In genomic region chr17:66548158-66548557, GRCh38 we compare ENCODE assay signal across 9 cellular contexts.
DNase-seq lines count a peak whose midpoint lies in the region; ATAC-seq and TF ChIP-seq lines count a peak whose summit lies in the region.
"Had no signal": no experiment of that assay in that cellular context is flagged by ENCODE, and none has a peak within 500 bp of the region (broad histone marks: within the 10 kb centered on the region; RNA-seq: fewer than 3 reads in every experiment).

No MANE protein-coding gene starts in this region.

- TF ChIP-seq CTCF in body of pancreas (IDR thresholded peaks at IDR 0.05) = no peak

- H3K36me3 ChIP-seq in body of pancreas (replicated peaks in 1 of 2; ENCODE audit: insufficient read depth in 1 of 2, low read depth in 2 of 2) = no peaks in the 10 kb centered on the region

- intact Hi-C loops in body of pancreas (cut with DNase I) = no loop called here

- ATAC-seq in stimulated activated effector memory CD8-positive, alpha-beta T cell treated with anti-CD3 and anti-CD28 coated beads, Interleukin-12 subunit alpha, Interleukin-12 subunit beta, amount 100 ng/mL, for 72 hours = peak; percentile 82
- no peak for ATAC-seq in body of pancreas

- peaks cover 65 to 77% of the 10 kb centered on the region in 2 donors for H3K4me1 Mint-ChIP-seq in immature natural killer cell
- H3K4me1 Mint-ChIP-seq in stimulated activated effector memory CD8-positive, alpha-beta T cell treated with anti-CD3 and anti-CD28 coated beads, Interleukin-12 subunit alpha, Interleukin-12 subunit beta, amount 100 ng/mL, for 72 hours = peaks cover 31% of the 10 kb centered on the region
- H3K4me1 Mint-ChIP-seq: activated B cell treated with CpG ODN at 0.5 μM for 24 hours had no signal

- H3K27me3 ChIP-seq in body of pancreas = no peaks in the 10 kb centered on the region

- H3K27me3 Mint-ChIP-seq in immature natural killer cell (ENCODE audit: low read depth in 3 of 3) = peaks cover 0 to 2% (median 0%) of the 10 kb centered on the region in 3 donors
- H3K27me3 Mint-ChIP-seq: activated B cell treated with CpG ODN at 0.5 μM for 24 hours had no signal

- DNase-seq in NOMO-1 treated with DMSO at 0.1 percent for 48 hours (lab: John Stamatoyannopoulos, UW; ENCODE audit: unreplicated experiment) = peak; percentile 13
- no peak for DNase-seq in NOMO-1 treated with dmso at 0.1 percent for 144 hours (lab: John Stamatoyannopoulos, UW; ENCODE audit: unreplicated experiment)
- DNase-seq in activated T-cell treated with anti-CD3 and anti-CD28 coated beads for 4 hours = peak; percentile 14
- peak; percentile 39 to 57 (median 47) for DNase-seq in immature natural killer cell
- peak in 1 of 2 donors; percentile 72 for DNase-seq in stimulated activated effector memory CD8-positive, alpha-beta T cell treated with anti-CD3 and anti-CD28 coated beads, Interleukin-12 subunit alpha, Interleukin-12 subunit beta, amount 100 ng/mL, for 72 hours (ENCODE audit: low spot score in 2 of 2)
- no peak for DNase-seq in body of pancreas
- DNase-seq in epidermal melanocyte (ENCODE audit: insufficient read length, low spot score) = no peak
- DNase-seq in NCI-H1436 treated with DMSO at 0.1 percent for 48 hours (lab: John Stamatoyannopoulos, UW) = no peak
- DNase-seq: activated B cell treated with CpG ODN at 0.5 μM for 24 hours had no signal

- H3K4me3 Mint-ChIP-seq in immature natural killer cell = peak overlapping the region; percentile 61 to 86 (median 81)
- H3K4me3 Mint-ChIP-seq in stimulated activated effector memory CD8-positive, alpha-beta T cell treated with anti-CD3 and anti-CD28 coated beads, Interleukin-12 subunit alpha, Interleukin-12 subunit beta, amount 100 ng/mL, for 72 hours = peak overlapping the region; percentile 35
- H3K4me3 Mint-ChIP-seq: activated B cell treated with CpG ODN at 0.5 μM for 24 hours had no signal

- H3K27ac Mint-ChIP-seq in immature natural killer cell = peak overlapping the region; percentile 83 to 94 (median 92)
- H3K27ac Mint-ChIP-seq in stimulated activated effector memory CD8-positive, alpha-beta T cell treated with anti-CD3 and anti-CD28 coated beads, Interleukin-12 subunit alpha, Interleukin-12 subunit beta, amount 100 ng/mL, for 72 hours = peak overlapping the region; percentile 92
- H3K27ac Mint-ChIP-seq: activated B cell treated with CpG ODN at 0.5 μM for 24 hours had no signal

- 53 to 68% methylated on average over 3 of the region's 3 CpGs for WGBS in body of pancreas, 2 donors

- H3K36me3 Mint-ChIP-seq in immature natural killer cell = peaks cover 0 to 12% (median 4%) of the 10 kb centered on the region in 3 donors
- no peaks in the 10 kb centered on the region for H3K36me3 Mint-ChIP-seq in stimulated activated effector memory CD8-positive, alpha-beta T cell treated with anti-CD3 and anti-CD28 coated beads, Interleukin-12 subunit alpha, Interleukin-12 subunit beta, amount 100 ng/mL, for 72 hours

- no peak for TF ChIP-seq POLR2A in body of pancreas (IDR thresholded peaks at IDR 0.05)

- H3K9me3 Mint-ChIP-seq in immature natural killer cell = no peaks in the 10 kb centered on the region
- peaks cover 4% of the 10 kb centered on the region for H3K9me3 Mint-ChIP-seq in stimulated activated effector memory CD8-positive, alpha-beta T cell treated with anti-CD3 and anti-CD28 coated beads, Interleukin-12 subunit alpha, Interleukin-12 subunit beta, amount 100 ng/mL, for 72 hours

- no peak overlapping the region for H3K27ac ChIP-seq in body of pancreas

- H3K4me1 ChIP-seq in body of pancreas = no peaks in the 10 kb centered on the region

- H3K4me3 ChIP-seq in body of pancreas = no peak overlapping the region

- no peaks in the 10 kb centered on the region for H3K9me3 ChIP-seq in body of pancreas

Comparison
In these comparisons a context has a peak if more than half of its experiments do, and no peak if none do; other contexts are left out.
1. DNase-seq: peak in NOMO-1 treated with DMSO at 0.1 percent for 48 hours (single experiment), activated T-cell treated with anti-CD3 and anti-CD28 coated beads for 4 hours (single experiment) and immature natural killer cell (3 of 3); none in NOMO-1 treated with dmso at 0.1 percent for 144 hours (single experiment), body of pancreas (0 of 4), epidermal melanocyte (single experiment) and NCI-H1436 treated with DMSO at 0.1 percent for 48 hours (single experiment).